ENCODE assay signal across 33 cellular contexts in the genomic region with DNA sequence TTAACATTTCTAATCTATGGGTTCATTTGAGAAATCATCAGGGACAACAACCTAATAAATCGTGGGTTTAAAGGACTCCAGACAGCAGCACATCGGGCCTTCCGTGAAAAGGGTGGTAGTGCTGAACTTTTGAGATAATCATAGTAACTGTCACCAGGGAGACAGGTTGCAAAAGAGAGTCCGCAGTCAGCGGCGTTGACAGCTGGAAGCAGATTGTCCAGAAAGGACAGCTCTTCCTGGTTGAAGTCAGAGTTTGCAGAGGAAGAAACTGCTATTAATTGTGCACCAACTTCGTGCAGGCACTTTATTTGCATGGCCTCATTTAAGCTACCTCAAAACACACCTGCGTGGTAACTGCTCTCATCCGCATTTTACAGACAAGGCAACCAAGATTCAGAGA. TPM values are rescaled to one million over a fixed set of nuclear protein-coding genes. Genes with fewer than 3 reads are reported as not detected.
"Had no signal": no experiment of that assay in that cellular context is flagged by ENCODE, and none has a peak within 500 bp of the region (broad histone marks: within the 10 kb centered on the region; RNA-seq: fewer than 3 reads in every experiment).

No MANE protein-coding gene starts in this region.

- H3K36me3 ChIP-seq: adrenal gland, breast epithelium had no signal

- FAIRE-seq: astrocyte had no signal

- H3K4me3 ChIP-seq: adrenal gland, body of pancreas, breast epithelium had no signal

- H3K9me3 ChIP-seq: adrenal gland, body of pancreas had no signal

- H3K27ac ChIP-seq: adrenal gland, body of pancreas, breast epithelium, VCaP had no signal

- H3K4me1 ChIP-seq: adrenal gland, body of pancreas, breast epithelium had no signal

- ATAC-seq: activated naive CD4-positive, alpha-beta T cell treated with anti-CD3 and anti-CD28 coated beads, Interleukin-2, amount 50 U/mL, for 72 hours; activated T-cell treated with anti-CD3 and anti-CD28 coated beads, Interleukin-2, amount 50 U/mL, for 4 hours; body of pancreas had no signal

- DNase-seq: activated B cell treated with CpG ODN at 0.5 μM for 24 hours; activated CD4-positive, alpha-beta memory T cell treated with anti-CD3 and anti-CD28 coated beads for 36 hours; activated CD4-positive, alpha-beta T cell treated with anti-CD3 and anti-CD28 coated beads for 4 hours; activated CD4-positive, alpha-beta T cell treated with anti-CD3 and anti-CD28 coated beads, Interleukin-2, amount 50 U/mL, for 1 hour; activated CD4-positive, CD25-positive, alpha-beta regulatory T cell treated with anti-CD3 and anti-CD28 coated beads, Interleukin-2, amount 50 U/mL, for 72 hours; activated CD8-positive, alpha-beta memory T cell treated with anti-CD3 and anti-CD28 coated beads, Interleukin-2, amount 50 U/mL, for 4 hours; activated gamma-delta T cell treated with Interleukin-2 at 50 U/mL for 16 hours; activated naive CD4-positive, alpha-beta T cell treated with anti-CD3 and anti-CD28 coated beads for 36 hours; activated T-cell treated with anti-CD3 and anti-CD28 coated beads for 4 hours; activated T-cell treated with anti-CD3 and anti-CD28 coated beads, Interleukin-2, amount 50 U/mL, for 4 hours; adrenal gland; body of pancreas; Kasumi-1; MM.1S; NCI-H1105; NCI-H1417 treated with DMSO at 0.1 percent for 48 hours; NCI-H187 treated with DMSO at 0.1 percent for 48 hours; NCI-H2081; NCI-H226; NCI-H446 treated with DMSO at 0.1 percent for 48 hours; NCI-H748 treated with DMSO at 0.1 percent for 48 hours; NK-92 treated with Interleukin-12 subunit alpha and Interleukin-12 subunit beta, amount 100 ng/mL, for 24 hours; Right ventricle myocardium superior; SW 1271; T-helper 1 cell; T-helper 2 cell; T-helper 9 cell had no signal

RNA-seq across cellular contexts. Expression of gene ISX, which starts 20.5 kb away (rescaled TPM):
- total RNA-seq: activated B cell treated with CpG ODN at 0.5 μM for 24 hours; activated CD4-positive, alpha-beta memory T cell treated with anti-CD3 and anti-CD28 coated beads for 36 hours; activated naive CD4-positive, alpha-beta T cell treated with anti-CD3 and anti-CD28 coated beads for 36 hours; activated naive CD4-positive, alpha-beta T cell treated with anti-CD3 and anti-CD28 coated beads, Interleukin-2, amount 50 U/mL, for 72 hours; activated T-cell treated with anti-CD3 and anti-CD28 coated beads, Interleukin-2, amount 50 U/mL, for 4 hours; activated T-helper 1 cell treated with anti-CD3 and anti-CD28 coated beads, Interleukin-12 subunit alpha, Interleukin-12 subunit beta, Interleukin-2, Interleukin-4 antibody, amounts not matched to agents 30 ng/mL and 10 ng/mL and 1 ng/mL, durations not matched to agents 14 hours and 24 hours and 36 hours; astrocyte; cardiac septum; Right ventricle myocardium superior had no signal
- polyA plus RNA-seq: adrenal gland had no signal
